Comparison of ENCODE assay signal across 8 cellular contexts in the genomic region with DNA sequence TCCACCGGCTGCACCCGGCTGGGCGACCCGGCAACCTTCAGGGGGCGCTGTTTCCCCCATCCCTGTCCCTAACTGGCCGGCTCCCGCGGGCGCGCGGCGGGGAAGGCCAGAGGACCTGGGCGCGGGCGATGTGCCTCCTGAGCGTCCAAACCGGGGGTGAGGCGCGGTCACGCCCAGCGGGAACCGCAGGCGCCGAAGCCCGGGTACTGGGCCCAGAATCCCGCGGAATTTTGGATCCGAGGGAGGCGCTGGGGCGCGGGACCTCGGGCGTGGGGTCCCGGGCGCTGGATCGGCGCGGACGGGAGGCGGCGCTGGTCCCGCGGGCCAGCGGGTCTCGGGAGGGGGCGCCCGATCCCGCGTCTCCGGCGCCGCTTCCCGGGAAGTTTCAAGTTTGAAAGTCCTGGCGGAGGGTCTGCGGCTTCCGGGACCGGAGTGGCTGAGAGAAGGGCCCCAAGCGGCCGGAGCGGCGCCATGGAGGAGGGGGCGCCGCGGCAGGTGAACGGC. TPM values are rescaled to one million over a fixed set of nuclear protein-coding genes. Genes with fewer than 3 reads are reported as not detected.
DNase-seq lines count a peak whose midpoint lies in the region; ATAC-seq, FAIRE-seq and TF ChIP-seq lines count a peak whose summit lies in the region.

A gene (plus strand): TSS at position 59 of the 504 bp plus-strand sequence. CDS start 413 bp downstream, at position 472.

- H2AFZ ChIP-seq in neural cell (ENCODE audit: low read depth, low read length): no peak within 1 kb of the TSS

- H3K36me3 Mint-ChIP-seq in activated T-helper 17 cell treated with anti-CD3 and anti-CD28 coated beads, Interleukin-2, amount 50 U/mL, for 72 hours (ENCODE audit: low read depth): no peaks in the 10 kb centered on the region

- WGBS in stomach, 5 donors: 0 to 1% (median 0%) methylated on average over 23 to 65 of the region's 65 CpGs

- peak; percentile 58 for TF ChIP-seq RAD21 in neural cell (conservative IDR thresholded peaks at IDR 0.05)

- H3K4me2 ChIP-seq in neural cell (ENCODE audit: low read length): no peak within 1 kb of the TSS

- intact Hi-C loops in stomach (cut with DNase I; ENCODE audit: low total_unique reads): no loop called here

- FAIRE-seq in RCC 7860 (lab: Jason Lieb, UNC): no peak

- TF ChIP-seq EP300 in neural cell (conservative IDR thresholded peaks at IDR 0.05; ENCODE audit: poor library complexity, severe bottlenecking): no peak
- no peak for TF ChIP-seq EP300 in stomach (IDR thresholded peaks at IDR 0.05)

- no peaks in the 10 kb centered on the region for H3K9me3 Mint-ChIP-seq in activated T-helper 17 cell treated with anti-CD3 and anti-CD28 coated beads, Interleukin-2, amount 50 U/mL, for 72 hours

- TF ChIP-seq CTCF in fibroblast of pulmonary artery (IDR thresholded peaks at IDR 0.05; ENCODE audit: low read length, missing control alignments) (peak; percentile 58), neural cell (IDR thresholded peaks at IDR 0.05; ENCODE audit: poor library complexity, severe bottlenecking) (peak; percentile 93), stomach (IDR thresholded peaks at IDR 0.05) (peak in 5 of 7 experiments; percentile 72 to 93 (median 83))

- ATAC-seq in GM19438 (IDR thresholded peaks at IDR 0.05; ENCODE audit: low read depth, unreplicated experiment): peak; percentile 69
- ATAC-seq in activated T-helper 17 cell treated with anti-CD3 and anti-CD28 coated beads, Interleukin-2, amount 50 U/mL, for 72 hours (replicated peaks): peak; percentile 93

- H3K9me2 ChIP-seq in neural cell (ENCODE audit: insufficient read depth, low read length): no peaks in the 10 kb centered on the region

- no peaks in the 10 kb centered on the region for H4K20me1 ChIP-seq in neural cell (ENCODE audit: insufficient read depth)

- H3K9me3 ChIP-seq in neural cell (ENCODE audit: low read length): no peaks in the 10 kb centered on the region
- no peaks in the 10 kb centered on the region for H3K9me3 ChIP-seq in stomach

- no peaks in the 10 kb centered on the region for H3K79me2 ChIP-seq in neural cell (replicated peaks; ENCODE audit: insufficient read depth, low read length)

- peak within 1 kb of the TSS; percentile 74 for H3K27ac Mint-ChIP-seq in activated T-helper 17 cell treated with anti-CD3 and anti-CD28 coated beads, Interleukin-2, amount 50 U/mL, for 72 hours

- H3K4me1 ChIP-seq in stomach: peaks cover 12 to 24% (median 16%) of the 10 kb centered on the region in 4 donors

- H3K27ac ChIP-seq in neural cell (ENCODE audit: low read length) (no peak within 1 kb of the TSS), stomach (peak within 1 kb of the TSS; percentile 71 to 88 (median 81))

- no peaks in the 10 kb centered on the region for H3K4me1 Mint-ChIP-seq in activated T-helper 17 cell treated with anti-CD3 and anti-CD28 coated beads, Interleukin-2, amount 50 U/mL, for 72 hours

- H3K4me3 ChIP-seq in fibroblast of pulmonary artery (replicated peaks; ENCODE audit: low read depth, low read length) (peak within 1 kb of the TSS; percentile 65), neural cell (ENCODE audit: low read length) (peak within 1 kb of the TSS; percentile 73), stomach (peak within 1 kb of the TSS; percentile 74 to 85 (median 80))

- no peaks in the 10 kb centered on the region for H3K36me3 ChIP-seq in neural cell (ENCODE audit: insufficient read depth, low read length)
- peaks cover 0 to 11% (median 0%) of the 10 kb centered on the region in 4 donors for H3K36me3 ChIP-seq in stomach

- H3K27me3 Mint-ChIP-seq in activated T-helper 17 cell treated with anti-CD3 and anti-CD28 coated beads, Interleukin-2, amount 50 U/mL, for 72 hours: no peaks in the 10 kb centered on the region

- no peaks in the 10 kb centered on the region for H3F3A ChIP-seq in neural cell (ENCODE audit: insufficient read depth, low read length, poor library complexity, severe bottlenecking)

- H3K27me3 ChIP-seq in neural cell (ENCODE audit: insufficient read depth, low read depth, low read length) (peaks cover 3% of the 10 kb centered on the region), stomach (no peaks in the 10 kb centered on the region)

- peak within 1 kb of the TSS; percentile 45 for H3K9ac ChIP-seq in neural cell (ENCODE audit: low read length)

- peak within 1 kb of the TSS; percentile 81 for H3K4me3 Mint-ChIP-seq in activated T-helper 17 cell treated with anti-CD3 and anti-CD28 coated beads, Interleukin-2, amount 50 U/mL, for 72 hours

- no peak for TF ChIP-seq POLR2A in stomach (IDR thresholded peaks at IDR 0.05)

- DNase-seq in COLO829 (ENCODE audit: low spot score) (peak; percentile 93), HT-29 (ENCODE audit: low spot score) (peak; percentile 88), RCC 7860 (ENCODE audit: low spot score) (peak; percentile 70), fibroblast of pulmonary artery (ENCODE audit: low read depth) (peak; percentile 75), stomach (peak; percentile 90)

TF ChIP-seq in neural cell, 6 proteins besides CTCF, POLR2A, EP300 and RAD21:
- TF ChIP-seq, protein P1, sequence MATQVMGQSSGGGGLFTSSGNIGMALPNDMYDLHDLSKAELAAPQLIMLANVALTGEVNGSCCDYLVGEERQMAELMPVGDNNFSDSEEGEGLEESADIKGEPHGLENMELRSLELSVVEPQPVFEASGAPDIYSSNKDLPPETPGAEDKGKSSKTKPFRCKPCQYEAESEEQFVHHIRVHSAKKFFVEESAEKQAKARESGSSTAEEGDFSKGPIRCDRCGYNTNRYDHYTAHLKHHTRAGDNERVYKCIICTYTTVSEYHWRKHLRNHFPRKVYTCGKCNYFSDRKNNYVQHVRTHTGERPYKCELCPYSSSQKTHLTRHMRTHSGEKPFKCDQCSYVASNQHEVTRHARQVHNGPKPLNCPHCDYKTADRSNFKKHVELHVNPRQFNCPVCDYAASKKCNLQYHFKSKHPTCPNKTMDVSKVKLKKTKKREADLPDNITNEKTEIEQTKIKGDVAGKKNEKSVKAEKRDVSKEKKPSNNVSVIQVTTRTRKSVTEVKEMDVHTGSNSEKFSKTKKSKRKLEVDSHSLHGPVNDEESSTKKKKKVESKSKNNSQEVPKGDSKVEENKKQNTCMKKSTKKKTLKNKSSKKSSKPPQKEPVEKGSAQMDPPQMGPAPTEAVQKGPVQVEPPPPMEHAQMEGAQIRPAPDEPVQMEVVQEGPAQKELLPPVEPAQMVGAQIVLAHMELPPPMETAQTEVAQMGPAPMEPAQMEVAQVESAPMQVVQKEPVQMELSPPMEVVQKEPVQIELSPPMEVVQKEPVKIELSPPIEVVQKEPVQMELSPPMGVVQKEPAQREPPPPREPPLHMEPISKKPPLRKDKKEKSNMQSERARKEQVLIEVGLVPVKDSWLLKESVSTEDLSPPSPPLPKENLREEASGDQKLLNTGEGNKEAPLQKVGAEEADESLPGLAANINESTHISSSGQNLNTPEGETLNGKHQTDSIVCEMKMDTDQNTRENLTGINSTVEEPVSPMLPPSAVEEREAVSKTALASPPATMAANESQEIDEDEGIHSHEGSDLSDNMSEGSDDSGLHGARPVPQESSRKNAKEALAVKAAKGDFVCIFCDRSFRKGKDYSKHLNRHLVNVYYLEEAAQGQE (IDR thresholded peaks at IDR 0.05; ENCODE audit: borderline replicate concordance): no peak
- TF ChIP-seq SMC3 (conservative IDR thresholded peaks at IDR 0.05; ENCODE audit: poor library complexity) (peak; percentile 63), MXI1 (conservative IDR thresholded peaks at IDR 0.05; ENCODE audit: poor library complexity, severe bottlenecking) (peak; percentile 42)

RNA-seq across cellular contexts. Expression of the gene that starts here (rescaled TPM):
- 17.9 and 18.7 TPM in 2 replicates for total RNA-seq in HT-29 (2014; rRNA removed; shearing (Covaris generic))
- 1 to 10 TPM; 4.1 to 9.1 TPM for total RNA-seq in activated T-helper 17 cell treated with anti-CD3 and anti-CD28 coated beads, Interleukin-2, amount 50 U/mL, for 72 hours
- polyA plus RNA-seq in neural cell (0.06 and 1.4 TPM in 2 replicates), stomach (1 to 10 TPM; 5.3 to 8.0 (median 7.7) TPM)
- 0.12 TPM in 1 of 2 replicates, not detected in the other for polyA minus RNA-seq in neural cell
- 10 to 100 TPM in 3 of 5 donors, 1 to 10 TPM in 2; 5.0 to 23.2 (median 13.3) TPM for total RNA-seq in stomach
